ENCODE assay signal across 1 cellular context in the genomic region with DNA sequence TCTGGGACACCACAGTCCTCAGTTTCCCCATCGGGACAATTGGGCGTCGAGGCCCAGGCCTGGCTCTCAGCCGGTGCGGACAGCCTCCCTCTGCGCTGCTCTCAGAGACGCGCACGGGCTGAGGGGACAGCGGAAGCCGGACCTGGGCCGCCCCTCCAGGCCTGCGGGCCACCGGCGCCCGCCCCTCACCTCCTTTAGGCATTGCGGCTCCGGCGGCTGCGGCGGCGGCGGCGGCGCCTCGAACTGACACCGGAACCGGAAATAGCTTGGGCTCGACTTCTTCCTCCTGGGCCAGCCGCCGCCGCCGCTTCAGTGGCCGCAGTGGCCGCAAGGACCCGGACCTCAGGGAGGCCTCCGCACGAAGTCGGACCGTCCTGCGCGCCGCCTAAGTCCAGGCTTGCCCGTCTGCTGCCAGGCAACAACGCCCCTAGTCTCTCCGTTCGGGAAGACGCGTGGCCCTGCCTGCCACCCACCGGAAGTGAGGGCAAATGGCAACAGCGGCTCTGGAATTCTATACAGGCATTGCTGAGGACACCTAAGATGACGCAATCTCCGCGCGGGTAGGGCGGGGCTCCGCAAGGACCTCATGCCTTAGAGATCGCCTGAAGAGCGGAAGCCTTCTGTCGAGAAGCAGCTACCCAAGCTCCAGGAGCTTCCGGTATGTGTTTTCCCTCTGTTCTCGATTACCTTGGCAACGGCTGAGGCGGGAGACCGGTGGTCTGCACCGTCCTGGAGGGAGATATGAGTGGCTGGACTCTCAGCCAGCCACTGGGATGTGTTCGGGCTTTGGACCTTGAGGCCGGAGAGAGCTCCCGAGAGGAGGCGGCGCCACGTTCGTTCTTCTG.
TF ChIP-seq lines count a peak whose summit lies in the region.

BUD31 (plus strand) TSS at position 623 of the 845 bp plus-strand sequence. CDS start 2,124 bp downstream, outside the sequence.
PDAP1 (minus strand) TSS at position 251 of the 845 bp plus-strand sequence; CDS start at position 202, 49 bp downstream.

TF ChIP-seq in K562, 482 proteins besides CTCF, POLR2A, EP300 and RAD21 (continued from another document and continues in another):
- TF ChIP-seq ZNF740 (CRISPR knock-in tag; IDR thresholded peaks at IDR 0.05) = no peak
- no peak for TF ChIP-seq ZNF740 (tag; IDR thresholded peaks at IDR 0.05)
- TF ChIP-seq OTX1 (CRISPR knock-in tag; IDR thresholded peaks at IDR 0.05) = no peak
- TF ChIP-seq ZNF445 (CRISPR knock-in tag; IDR thresholded peaks at IDR 0.05; ENCODE audit: low read depth) = no peak
- peak; percentile 94 for TF ChIP-seq SP1 (CRISPR knock-in tag; IDR thresholded peaks at IDR 0.05)
- TF ChIP-seq, protein P1, sequence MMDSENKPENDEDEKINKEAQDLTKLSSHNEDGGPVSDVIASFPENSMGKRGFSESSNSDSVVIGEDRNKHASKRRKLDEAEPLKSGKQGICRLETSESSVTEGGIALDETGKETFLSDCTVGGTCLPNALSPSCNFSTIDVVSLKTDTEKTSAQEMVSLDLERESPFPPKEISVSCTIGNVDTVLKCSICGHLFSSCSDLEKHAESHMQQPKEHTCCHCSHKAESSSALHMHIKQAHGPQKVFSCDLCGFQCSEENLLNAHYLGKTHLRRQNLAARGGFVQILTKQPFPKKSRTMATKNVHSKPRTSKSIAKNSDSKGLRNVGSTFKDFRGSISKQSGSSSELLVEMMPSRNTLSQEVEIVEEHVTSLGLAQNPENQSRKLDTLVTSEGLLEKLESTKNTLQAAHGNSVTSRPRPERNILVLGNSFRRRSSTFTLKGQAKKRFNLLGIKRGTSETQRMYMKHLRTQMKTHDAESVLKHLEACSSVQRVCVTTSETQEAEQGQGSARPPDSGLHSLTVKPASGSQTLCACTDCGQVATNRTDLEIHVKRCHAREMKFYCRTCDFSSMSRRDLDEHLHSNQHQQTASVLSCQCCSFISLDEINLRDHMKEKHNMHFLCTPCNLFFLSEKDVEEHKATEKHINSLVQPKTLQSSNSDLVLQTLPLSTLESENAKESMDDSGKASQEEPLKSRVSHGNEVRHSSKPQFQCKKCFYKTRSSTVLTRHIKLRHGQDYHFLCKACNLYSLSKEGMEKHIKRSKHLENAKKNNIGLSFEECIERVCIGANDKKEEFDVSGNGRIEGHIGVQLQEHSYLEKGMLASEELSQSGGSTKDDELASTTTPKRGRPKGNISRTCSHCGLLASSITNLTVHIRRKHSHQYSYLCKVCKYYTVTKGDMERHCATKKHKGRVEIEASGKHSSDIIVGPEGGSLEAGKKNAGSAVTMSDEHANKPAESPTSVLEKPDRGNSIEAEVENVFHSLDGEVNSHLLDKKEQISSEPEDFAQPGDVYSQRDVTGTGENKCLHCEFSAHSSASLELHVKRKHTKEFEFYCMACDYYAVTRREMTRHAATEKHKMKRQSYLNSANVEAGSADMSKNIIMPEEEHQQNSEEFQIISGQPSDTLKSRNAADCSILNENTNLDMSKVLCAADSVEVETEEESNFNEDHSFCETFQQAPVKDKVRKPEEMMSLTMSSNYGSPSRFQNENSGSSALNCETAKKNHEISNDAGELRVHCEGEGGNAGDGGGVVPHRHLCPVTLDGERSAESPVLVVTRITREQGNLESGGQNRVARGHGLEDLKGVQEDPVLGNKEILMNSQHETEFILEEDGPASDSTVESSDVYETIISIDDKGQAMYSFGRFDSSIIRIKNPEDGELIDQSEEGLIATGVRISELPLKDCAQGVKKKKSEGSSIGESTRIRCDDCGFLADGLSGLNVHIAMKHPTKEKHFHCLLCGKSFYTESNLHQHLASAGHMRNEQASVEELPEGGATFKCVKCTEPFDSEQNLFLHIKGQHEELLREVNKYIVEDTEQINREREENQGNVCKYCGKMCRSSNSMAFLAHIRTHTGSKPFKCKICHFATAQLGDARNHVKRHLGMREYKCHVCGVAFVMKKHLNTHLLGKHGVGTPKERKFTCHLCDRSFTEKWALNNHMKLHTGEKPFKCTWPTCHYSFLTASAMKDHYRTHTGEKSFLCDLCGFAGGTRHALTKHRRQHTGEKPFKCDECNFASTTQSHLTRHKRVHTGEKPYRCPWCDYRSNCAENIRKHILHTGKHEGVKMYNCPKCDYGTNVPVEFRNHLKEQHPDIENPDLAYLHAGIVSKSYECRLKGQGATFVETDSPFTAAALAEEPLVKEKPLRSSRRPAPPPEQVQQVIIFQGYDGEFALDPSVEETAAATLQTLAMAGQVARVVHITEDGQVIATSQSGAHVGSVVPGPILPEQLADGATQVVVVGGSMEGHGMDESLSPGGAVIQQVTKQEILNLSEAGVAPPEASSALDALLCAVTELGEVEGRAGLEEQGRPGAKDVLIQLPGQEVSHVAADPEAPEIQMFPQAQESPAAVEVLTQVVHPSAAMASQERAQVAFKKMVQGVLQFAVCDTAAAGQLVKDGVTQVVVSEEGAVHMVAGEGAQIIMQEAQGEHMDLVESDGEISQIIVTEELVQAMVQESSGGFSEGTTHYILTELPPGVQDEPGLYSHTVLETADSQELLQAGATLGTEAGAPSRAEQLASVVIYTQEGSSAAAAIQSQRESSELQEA (IDR thresholded peaks at IDR 0.05; ENCODE audit: low read depth) = no peak
- TF ChIP-seq FIP1L1 (IDR thresholded peaks at IDR 0.05; ENCODE audit: low read depth, low read length, poor library complexity, severe bottlenecking) = peak; percentile 92
- TF ChIP-seq, protein P2, sequence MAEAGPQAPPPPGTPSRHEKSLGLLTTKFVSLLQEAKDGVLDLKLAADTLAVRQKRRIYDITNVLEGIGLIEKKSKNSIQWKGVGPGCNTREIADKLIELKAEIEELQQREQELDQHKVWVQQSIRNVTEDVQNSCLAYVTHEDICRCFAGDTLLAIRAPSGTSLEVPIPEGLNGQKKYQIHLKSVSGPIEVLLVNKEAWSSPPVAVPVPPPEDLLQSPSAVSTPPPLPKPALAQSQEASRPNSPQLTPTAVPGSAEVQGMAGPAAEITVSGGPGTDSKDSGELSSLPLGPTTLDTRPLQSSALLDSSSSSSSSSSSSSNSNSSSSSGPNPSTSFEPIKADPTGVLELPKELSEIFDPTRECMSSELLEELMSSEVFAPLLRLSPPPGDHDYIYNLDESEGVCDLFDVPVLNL (CRISPR knock-in tag; IDR thresholded peaks at IDR 0.05; ENCODE audit: low read depth) = no peak; the same call in 1 of the 2 replicates
- peak in 1 of 2 experiments; percentile 60; a peak in 2 of 4 replicates for TF ChIP-seq NONO (IDR thresholded peaks at IDR 0.05; ENCODE audit: low read depth in 2 of 2, low read length in 1 of 2)
- TF ChIP-seq ZNF79 (CRISPR knock-in tag; IDR thresholded peaks at IDR 0.05; ENCODE audit: low read depth) = 0 out of 2 replicates have a peak, but pooled peaks have one; percentile 22
- TF ChIP-seq ZNF165 (CRISPR knock-in tag; IDR thresholded peaks at IDR 0.05; ENCODE audit: borderline replicate concordance) = no peak
- TF ChIP-seq POLR2H (tag; IDR thresholded peaks at IDR 0.05; ENCODE audit: low read depth) = peak; percentile 91
- no peak for TF ChIP-seq SAFB (IDR thresholded peaks at IDR 0.05; ENCODE audit: borderline replicate concordance, low read depth, low read length)
- peak; percentile 91 for TF ChIP-seq SUPT5H (IDR thresholded peaks at IDR 0.05)
- no peak for TF ChIP-seq ZNF77 (CRISPR knock-in tag; IDR thresholded peaks at IDR 0.05)
- TF ChIP-seq FOXP1 (CRISPR knock-in tag; IDR thresholded peaks at IDR 0.05) = peak; percentile 42
- no peak for TF ChIP-seq KLF16 (IDR thresholded peaks at IDR 0.05)
- TF ChIP-seq CLOCK (CRISPR knock-in tag; IDR thresholded peaks at IDR 0.05; ENCODE audit: borderline replicate concordance) = 0 out of 2 replicates have a peak, but pooled peaks have one; percentile 10
- TF ChIP-seq ARID3B (CRISPR knock-in tag; IDR thresholded peaks at IDR 0.05; ENCODE audit: borderline replicate concordance) = peak; percentile 54; the same call in 1 of the 2 replicates
- peak; percentile 94 for TF ChIP-seq CXXC5 (CRISPR knock-in tag; IDR thresholded peaks at IDR 0.05)
- TF ChIP-seq THAP12 (CRISPR knock-in tag; IDR thresholded peaks at IDR 0.05) = 0 out of 2 replicates have a peak, but pooled peaks have one; percentile 7
- TF ChIP-seq CHD4 (IDR thresholded peaks at IDR 0.05; ENCODE audit: insufficient read depth, insufficient replicate concordance, low read depth, low read length, poor library complexity, severe bottlenecking) = no peak
- no peak for TF ChIP-seq NR0B1 (IDR thresholded peaks at IDR 0.05; ENCODE audit: partially characterized antibody)
- peak; percentile 18; the same call in 1 of the 2 replicates for TF ChIP-seq CREB5 (CRISPR knock-in tag; IDR thresholded peaks at IDR 0.05)
- TF ChIP-seq SRSF7 (optimal IDR thresholded peaks at IDR 0.05; ENCODE audit: low read depth, low read length) = no peak
- no peak for TF ChIP-seq ZNF408 (CRISPR knock-in tag; IDR thresholded peaks at IDR 0.05; ENCODE audit: low read depth)
- no peak for TF ChIP-seq ZNF384 (IDR thresholded peaks at IDR 0.05; ENCODE audit: low read depth, low read length)
- TF ChIP-seq ZNF583 (CRISPR knock-in tag; IDR thresholded peaks at IDR 0.05) = no peak
- no peak for TF ChIP-seq PHB (CRISPR knock-in tag; IDR thresholded peaks at IDR 0.05)
